6 cellular contexts compared by ENCODE assay signal in the genomic region with DNA sequence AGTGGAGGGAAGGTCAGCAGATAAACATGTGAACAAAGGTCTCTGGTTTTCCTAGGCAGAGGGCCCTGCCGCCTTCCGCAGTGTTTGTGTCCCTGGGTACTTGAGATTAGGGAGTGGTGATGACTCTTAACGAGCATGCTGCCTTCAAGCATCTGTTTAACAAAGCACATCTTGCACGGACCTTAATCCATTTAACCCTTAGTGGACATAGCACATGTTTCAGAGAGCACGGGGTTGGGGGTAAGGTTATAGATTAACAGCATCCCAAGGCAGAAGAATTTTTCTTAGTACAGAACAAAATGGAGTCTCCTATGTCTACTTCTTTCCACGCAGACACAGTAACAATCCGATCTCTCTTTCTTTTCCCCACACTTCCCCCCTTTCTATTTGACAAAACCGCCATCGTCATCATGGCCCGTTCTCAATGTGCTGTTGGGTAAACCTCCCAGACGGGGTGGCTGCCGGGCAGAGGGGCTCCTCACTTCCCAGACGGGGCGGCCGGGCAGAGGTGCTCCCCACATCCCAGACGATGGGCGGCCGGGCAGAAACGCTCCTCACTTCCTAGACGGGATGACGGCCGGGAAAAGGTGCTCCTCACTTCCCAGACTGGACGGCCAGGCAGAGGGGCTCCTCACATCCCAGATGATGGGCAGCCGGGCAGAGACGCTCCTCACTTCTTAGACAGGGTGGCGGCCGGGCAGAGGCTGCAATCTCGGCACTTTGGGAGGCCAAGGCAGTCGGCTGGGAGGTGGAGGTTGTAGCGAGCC. TPM values are rescaled to one million over a fixed set of nuclear protein-coding genes. Genes with fewer than 3 reads are reported as not detected.
"Had no signal": no experiment of that assay in that cellular context is flagged by ENCODE, and none has a peak within 500 bp of the region (broad histone marks: within the 10 kb centered on the region; RNA-seq: fewer than 3 reads in every experiment).

No MANE protein-coding gene starts in this region.

RNA-seq across cellular contexts. Expression of a gene that starts 24.8 kb away (rescaled TPM):
- total RNA-seq: activated B cell treated with CpG ODN at 0.5 μM for 24 hours; activated CD8-positive, alpha-beta T cell treated with anti-CD3 and anti-CD28 coated beads for 36 hours; astrocyte; bronchial epithelial cell; cardiac septum; fibroblast of lung had no signal
- polyA plus RNA-seq: fibroblast of lung had no signal
